1 cellular context compared by ENCODE assay signal in genomic region chr10:48978318-48978717, GRCh38.
TF ChIP-seq lines count a peak whose summit lies in the region.

No MANE protein-coding gene starts in this region.

TF ChIP-seq in K562, 482 proteins besides CTCF, POLR2A, EP300 and RAD21 (continued from another document):
- no peak for TF ChIP-seq SETDB1 (IDR thresholded peaks at IDR 0.05; ENCODE audit: low read length)
- no peak for TF ChIP-seq SNIP1 (IDR thresholded peaks at IDR 0.05; ENCODE audit: low read depth)
- peak; percentile 68 for TF ChIP-seq ZFP36 (IDR thresholded peaks at IDR 0.05; ENCODE audit: low read depth, low read length, partially characterized antibody)
- TF ChIP-seq SMAD2 (IDR thresholded peaks at IDR 0.05; ENCODE audit: low read depth, low read length) = no peak
- TF ChIP-seq FOS (IDR thresholded peaks at IDR 0.05; ENCODE audit: extremely low read depth, insufficient read length) = no peak
- peak; percentile 49; the same call in 1 of the 2 replicates for TF ChIP-seq BCOR (IDR thresholded peaks at IDR 0.05)
